9 cellular contexts compared by ENCODE assay signal in the genomic region with DNA sequence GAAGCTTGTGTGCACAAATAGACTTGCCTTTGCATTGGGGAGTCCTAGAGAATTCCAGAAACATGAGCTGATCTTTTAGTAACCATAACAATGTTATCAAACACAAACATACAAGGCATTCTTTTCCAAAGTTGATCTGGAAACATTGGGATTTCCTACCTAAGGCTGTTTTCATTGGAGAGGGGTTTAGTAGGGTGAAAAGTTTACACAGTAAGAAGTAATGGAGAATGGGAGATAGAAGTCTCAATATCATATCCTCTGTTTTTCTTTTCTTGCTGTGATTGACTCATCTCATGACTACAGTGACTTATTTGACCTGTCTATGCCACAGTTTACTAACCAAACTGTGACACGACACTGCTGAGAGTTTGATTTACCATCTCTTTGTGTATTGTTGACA.
DNase-seq lines count a peak whose midpoint lies in the region; ATAC-seq, FAIRE-seq and TF ChIP-seq lines count a peak whose summit lies in the region.
"Had no signal": no experiment of that assay in that cellular context is flagged by ENCODE, and none has a peak within 500 bp of the region (broad histone marks: within the 10 kb centered on the region; RNA-seq: fewer than 3 reads in every experiment).

No MANE protein-coding gene starts in this region.

- CTCF ChIA-PET in A549 (lab: Yijun Ruan, JAX): interaction anchor here (0.7 kb wide), 1 partner anchor 9 kb away, joined by 3 read pairs; no protein-coding TSS in a partner anchor

- no peak overlapping the region for H3K4me3 ChIP-seq in A549
- no peak overlapping the region for H3K4me3 ChIP-seq in esophagus muscularis mucosa

- H3K27me3 ChIP-seq in esophagus muscularis mucosa: no peaks in the 10 kb centered on the region

- POLR2A ChIA-PET in A549 (lab: Yijun Ruan, JAX): no interaction called here

- no peak for TF ChIP-seq CTCF in A549 (IDR thresholded peaks at IDR 0.05)
- no peak for TF ChIP-seq CTCF in esophagus muscularis mucosa (IDR thresholded peaks at IDR 0.05)

- no peak for TF ChIP-seq RAD21 in A549 (conservative IDR thresholded peaks at IDR 0.05 in 1 of 2, IDR thresholded peaks at IDR 0.05 in 1 of 2)

- FAIRE-seq in A549 (lab: Jason Lieb, UNC): no peak

- no peak for TF ChIP-seq POLR2A in A549 (IDR thresholded peaks at IDR 0.05; ENCODE audit: low read length)
- no peak for TF ChIP-seq POLR2A in esophagus muscularis mucosa (IDR thresholded peaks at IDR 0.05; ENCODE audit: low read depth)

- DNase-seq in A549 (ENCODE audit: low read depth in 1 of 2, low spot score in 1 of 2) (peak; percentile 4 to 86), dermis blood vessel endothelial cell (peak; percentile 70), nucleus accumbens (lab: John Stamatoyannopoulos, UW) (no peak), NCI-H2196 (lab: John Stamatoyannopoulos, UW; ENCODE audit: unreplicated experiment) (no peak), esophagus muscularis mucosa (ENCODE audit: extremely low spot score) (no peak), NCI-H446 (lab: John Stamatoyannopoulos, UW) (no peak)
- DNase-seq: MV-4-11 had no signal

- WGBS in A549 (ENCODE audit: missing lambda C conversion rate): 0% methylated on average over 1 of the region's 1 CpG
- 58% methylated on average over 1 of the region's 1 CpG for WGBS in esophagus muscularis mucosa

- H3K4me1 ChIP-seq in A549 (peaks cover 20% of the 10 kb centered on the region), esophagus muscularis mucosa (no peaks in the 10 kb centered on the region)

- H3K36me3 ChIP-seq in esophagus muscularis mucosa: no peaks in the 10 kb centered on the region

- ATAC-seq in A549: peak; percentile 78 to 89
- ATAC-seq in GM18907 (IDR thresholded peaks at IDR 0.05; ENCODE audit: unreplicated experiment): peak; percentile 77
- peak; percentile 53 for ATAC-seq in HG03097 (IDR thresholded peaks at IDR 0.05; ENCODE audit: low FRiP score, unreplicated experiment)

- TF ChIP-seq EP300 in A549 (IDR thresholded peaks at IDR 0.05) (no peak), esophagus muscularis mucosa (IDR thresholded peaks at IDR 0.05) (no peak)

- peak overlapping the region; percentile 36 for H3K4me2 ChIP-seq in A549

- H3K27ac ChIP-seq in A549 (peak overlapping the region; percentile 49 to 72; a peak in 5 of 6 replicates), esophagus muscularis mucosa (replicated peaks in 1 of 4) (no peak overlapping the region)

- no peaks in the 10 kb centered on the region for H3K9me3 ChIP-seq in A549
- no peaks in the 10 kb centered on the region for H3K9me3 ChIP-seq in esophagus muscularis mucosa

- intact Hi-C loops in esophagus muscularis mucosa (cut with DNase I): no loop called here

TF ChIP-seq in A549, 52 proteins besides CTCF, POLR2A, EP300 and RAD21:
- TF ChIP-seq NFE2L2 (conservative IDR thresholded peaks at IDR 0.05; ENCODE audit: low read length): no peak
- TF ChIP-seq NPAS2 (CRISPR knock-in tag; IDR thresholded peaks at IDR 0.05; ENCODE audit: borderline replicate concordance): no peak
- TF ChIP-seq HEYL (CRISPR knock-in tag; IDR thresholded peaks at IDR 0.05): no peak
- 0 out of 2 replicates have a peak, but pooled peaks have one; percentile 25 for TF ChIP-seq RARB (CRISPR knock-in tag; IDR thresholded peaks at IDR 0.05)
- TF ChIP-seq, protein P1, sequence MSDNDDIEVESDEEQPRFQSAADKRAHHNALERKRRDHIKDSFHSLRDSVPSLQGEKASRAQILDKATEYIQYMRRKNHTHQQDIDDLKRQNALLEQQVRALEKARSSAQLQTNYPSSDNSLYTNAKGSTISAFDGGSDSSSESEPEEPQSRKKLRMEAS (IDR thresholded peaks at IDR 0.05): no peak
- no peak for TF ChIP-seq FOSB (CRISPR knock-in tag; IDR thresholded peaks at IDR 0.05)
- no peak for TF ChIP-seq ELK1 (IDR thresholded peaks at IDR 0.05; ENCODE audit: low read depth, low read length)
- TF ChIP-seq ZFP36 (IDR thresholded peaks at IDR 0.05; ENCODE audit: borderline replicate concordance, partially characterized antibody): no peak
- TF ChIP-seq NR3C1 (IDR thresholded peaks at IDR 0.05): no peak
- no peak for TF ChIP-seq HOXB5 (CRISPR knock-in tag; IDR thresholded peaks at IDR 0.05)
- TF ChIP-seq HDAC2 (IDR thresholded peaks at IDR 0.05): no peak
- peak; percentile 52; the same call in 1 of the 2 replicates for TF ChIP-seq JUNB (IDR thresholded peaks at IDR 0.05)
- TF ChIP-seq MAZ (IDR thresholded peaks at IDR 0.05; ENCODE audit: borderline replicate concordance, low read depth, low read length): no peak
- TF ChIP-seq MAFK (IDR thresholded peaks at IDR 0.05; ENCODE audit: partially characterized antibody): peak; percentile 0
- TF ChIP-seq RCOR1 (IDR thresholded peaks at IDR 0.05; ENCODE audit: low read depth, low read length): no peak
- no peak for TF ChIP-seq BHLHE40 (IDR thresholded peaks at IDR 0.05; ENCODE audit: low read depth, low read length)
- no peak for TF ChIP-seq FOXS1 (CRISPR knock-in tag; IDR thresholded peaks at IDR 0.05)
- no peak for TF ChIP-seq CBX2 (IDR thresholded peaks at IDR 0.05; ENCODE audit: borderline replicate concordance, low read depth)
- no peak for TF ChIP-seq EHMT2 (IDR thresholded peaks at IDR 0.05; ENCODE audit: low read depth)
- TF ChIP-seq GATA3 (IDR thresholded peaks at IDR 0.05; ENCODE audit: borderline replicate concordance): peak; percentile 67
- TF ChIP-seq SMC3 (IDR thresholded peaks at IDR 0.05): 0 out of 3 replicates have a peak, but pooled peaks have one; percentile 11
- TF ChIP-seq TFCP2L1 (CRISPR knock-in tag; IDR thresholded peaks at IDR 0.05): no peak
- no peak for TF ChIP-seq CHD4 (IDR thresholded peaks at IDR 0.05; ENCODE audit: borderline replicate concordance)
- TF ChIP-seq FOSL2 (IDR thresholded peaks at IDR 0.05): no peak
- peak; percentile 67 for TF ChIP-seq FOSL2 (CRISPR knock-in tag; IDR thresholded peaks at IDR 0.05)

Comparison
In these comparisons a context has a peak if more than half of its experiments do, and no peak if none do; other contexts are left out.
1. DNase-seq: peak in A549 (2 of 2) and dermis blood vessel endothelial cell (single experiment); none in nucleus accumbens (0 of 56), NCI-H2196 (single experiment), esophagus muscularis mucosa (single experiment) and NCI-H446 (0 of 2).
2. H3K27ac ChIP-seq: peak in A549 (2 of 2); none in esophagus muscularis mucosa (0 of 4).
3. Peak in every context shown above with its lines, with median percentiles within 50 percentile points of each other: ATAC-seq.